23 cellular contexts compared by ENCODE assay signal in the genomic region with DNA sequence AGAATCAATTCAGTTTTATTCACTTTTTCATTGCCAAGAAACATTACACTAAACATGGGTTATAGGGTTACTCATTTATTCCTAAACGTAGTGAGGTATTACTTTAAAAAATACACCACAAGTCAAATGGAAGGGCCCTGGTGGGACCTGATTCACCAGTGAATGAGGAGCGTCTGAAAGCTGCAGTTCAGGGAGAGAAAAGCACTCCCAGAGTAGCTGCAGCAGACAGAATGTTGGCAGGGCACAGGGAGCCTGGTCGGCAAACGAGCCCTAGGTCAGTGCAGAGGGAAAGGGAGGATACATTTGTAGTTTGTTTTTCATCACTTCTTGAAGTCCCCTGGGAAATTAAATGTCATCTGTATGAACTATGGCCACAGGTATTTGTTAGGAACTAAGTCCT.
DNase-seq lines count a peak whose midpoint lies in the region; ATAC-seq and TF ChIP-seq lines count a peak whose summit lies in the region.
"Had no signal": no experiment of that assay in that cellular context is flagged by ENCODE, and none has a peak within 500 bp of the region (broad histone marks: within the 10 kb centered on the region; RNA-seq: fewer than 3 reads in every experiment).

No MANE protein-coding gene starts in this region.

- H2AK5ac ChIP-seq in H9 (ENCODE audit: insufficient read length, low read length), result no peak overlapping the region
- H2AK5ac ChIP-seq in mesenchymal stem cell (ENCODE audit: low read length, severe bottlenecking), result no peak overlapping the region

- H3K36me3 Mint-ChIP-seq in H9 (ENCODE audit: insufficient read depth in 1 of 3, low read depth in 3 of 3), result no peaks in the 10 kb centered on the region; a peak in 1 of 7 replicates
- H3K36me3 Mint-ChIP-seq: naive thymus-derived CD8-positive, alpha-beta T cell had no signal

- H3T11ph ChIP-seq in H9 (ENCODE audit: low read length), result no peak overlapping the region

- H3K27me3 Mint-ChIP-seq in H9 (ENCODE audit: low read depth), result no peaks in the 10 kb centered on the region
- H3K27me3 Mint-ChIP-seq: naive thymus-derived CD8-positive, alpha-beta T cell had no signal

- H2BK120ac ChIP-seq in H9 (ENCODE audit: low read depth, low read length, poor library complexity, severe bottlenecking) (no peak overlapping the region), mesenchymal stem cell (ENCODE audit: low read depth, low read length) (no peak overlapping the region)

- H2AFZ ChIP-seq in H9 (ENCODE audit: low read length), result no peak overlapping the region
- no peak overlapping the region for H2AFZ ChIP-seq in mesenchymal stem cell (ENCODE audit: low read depth, low read length)

- 0 out of 4 replicates have a peak, but pooled peaks cover 0 to 3% of the 10 kb centered on the region in 2 experiments for H3K4me1 Mint-ChIP-seq in H9
- H3K4me1 Mint-ChIP-seq: endodermal cell; naive thymus-derived CD8-positive, alpha-beta T cell had no signal

- TF ChIP-seq POLR2A in erythroblast (IDR thresholded peaks at IDR 0.05; ENCODE audit: low read length), result no peak

- H3K9ac ChIP-seq in H9 (ENCODE audit: extremely low read depth, insufficient read length, low read length), result no peak overlapping the region
- peak overlapping the region; percentile 23 for H3K9ac ChIP-seq in mesenchymal stem cell (ENCODE audit: low read length)

- no peak overlapping the region for H3K4ac ChIP-seq in H9 (ENCODE audit: low read depth, low read length)
- no peak overlapping the region for H3K4ac ChIP-seq in mesenchymal stem cell (ENCODE audit: low read depth in 1 of 2, low read length in 2 of 2)

- H2BK15ac ChIP-seq in H9 (ENCODE audit: low read depth, low read length) (no peak overlapping the region), mesenchymal stem cell (ENCODE audit: low read depth, poor library complexity, severe bottlenecking) (no peak overlapping the region)

- no peaks in the 10 kb centered on the region for H4K20me1 ChIP-seq in H9 (ENCODE audit: control insufficient read depth, insufficient read depth, insufficient read length)

- no CpG with 5 or more reads among the region's 4 CpGs for WGBS in H9 (ENCODE audit: extremely low coverage, insufficient read length, low lambda C conversion rate)
- WGBS in mesenchymal stem cell, result 70% methylated on average over 3 of the region's 4 CpGs

- H3K4me1 ChIP-seq in BE2C, result no peaks in the 10 kb centered on the region
- H3K4me1 ChIP-seq in H9 (ENCODE audit: insufficient read depth, low read length), result no peaks in the 10 kb centered on the region
- no peaks in the 10 kb centered on the region for H3K4me1 ChIP-seq in mesenchymal stem cell (ENCODE audit: control insufficient read depth, insufficient read depth, low read depth, low read length)
- H3K4me1 ChIP-seq: breast epithelium, colonic mucosa, esophagus squamous epithelium, right lobe of liver had no signal

- ATAC-seq in HG02973 (IDR thresholded peaks at IDR 0.05; ENCODE audit: unreplicated experiment), result no peak
- ATAC-seq: naive thymus-derived CD8-positive, alpha-beta T cell; right lobe of liver; stimulated activated naive CD8-positive, alpha-beta T cell treated with anti-CD3 and anti-CD28 coated beads, Interleukin-15, Interleukin-2, amounts not matched to agents 100 U/mL and 50 U/mL, for 24 hours had no signal

- H3K79me1 ChIP-seq in H9 (ENCODE audit: insufficient read depth, low read depth, low read length, poor library complexity, severe bottlenecking) (no peaks in the 10 kb centered on the region), mesenchymal stem cell (replicated peaks; ENCODE audit: low read length, poor library complexity, severe bottlenecking) (no peaks in the 10 kb centered on the region)

- H3K27ac ChIP-seq in H9 (ENCODE audit: insufficient read length, low read depth, low read length) (no peak overlapping the region), mesenchymal stem cell (ENCODE audit: low read length, poor library complexity, severe bottlenecking) (no peak overlapping the region)
- H3K27ac ChIP-seq: breast epithelium, colonic mucosa, esophagus squamous epithelium, ovary, right lobe of liver had no signal

- no peak overlapping the region for H3K4me3 ChIP-seq in BE2C (ENCODE audit: low read depth, low read length)
- no peak overlapping the region for H3K4me3 ChIP-seq in mesenchymal stem cell (ENCODE audit: insufficient read depth in 1 of 2, low read depth in 1 of 2, low read length in 2 of 2)
- H3K4me3 ChIP-seq: breast epithelium, colonic mucosa, esophagus squamous epithelium, ovary, right lobe of liver had no signal

- no peak overlapping the region for H4K5ac ChIP-seq in H9 (ENCODE audit: insufficient read length, low read depth, low read length)

- no peaks in the 10 kb centered on the region for H3K27me3 ChIP-seq in BE2C
- no peaks in the 10 kb centered on the region for H3K27me3 ChIP-seq in H9 (ENCODE audit: insufficient read depth, low read length)
- H3K27me3 ChIP-seq in mesenchymal stem cell (ENCODE audit: control insufficient read depth in 1 of 2, insufficient read depth in 1 of 2, low read length in 2 of 2), result no peaks in the 10 kb centered on the region
- H3K27me3 ChIP-seq: breast epithelium, colonic mucosa, esophagus squamous epithelium, ovary, right lobe of liver had no signal

- no peak overlapping the region for H4K91ac ChIP-seq in H9 (ENCODE audit: insufficient read length, low read depth, low read length)
- no peak overlapping the region for H4K91ac ChIP-seq in mesenchymal stem cell (ENCODE audit: low read length)

- no peaks in the 10 kb centered on the region; a peak in 1 of 5 replicates for H3K9me3 Mint-ChIP-seq in H9
- H3K9me3 Mint-ChIP-seq: endodermal cell; T-helper 1 cell treated with Interleukin-12 subunit alpha and Interleukin-12 subunit beta and Interleukin-4 antibody, amounts not matched to agents 30 μg/mL and 1 μg/mL, for 36 hours had no signal

- H3K14ac ChIP-seq in H9 (ENCODE audit: insufficient read depth, low read length), result no peak overlapping the region; the same call in 1 of the 2 replicates
- H3K14ac ChIP-seq in mesenchymal stem cell (ENCODE audit: low read length in 2 of 2), result no peak overlapping the region

- H3K4me2 ChIP-seq in H9 (ENCODE audit: insufficient read depth, insufficient read length, low read length) (no peak overlapping the region), mesenchymal stem cell (ENCODE audit: low read length, poor library complexity, severe bottlenecking) (no peak overlapping the region)

- no peak overlapping the region for H3K56ac ChIP-seq in H9 (ENCODE audit: insufficient read length, low read depth, low read length)

- DNase-seq in BE2C (peak; percentile 31), H9 (no peak), globus pallidus (ENCODE audit: low spot score) (peak; percentile 2), mesenchymal stem cell (no peak), erythroblast (lab: John Stamatoyannopoulos, UW) (no peak)
- DNase-seq in activated CD4-positive, alpha-beta T cell treated with anti-CD3 and anti-CD28 coated beads for 48 hours, result no peak
- DNase-seq: activated CD4-positive, alpha-beta T cell treated with anti-CD3 and anti-CD28 coated beads for 4 hours; activated naive CD4-positive, alpha-beta T cell treated with Interleukin-2 at 50 U/mL for 16 hours; activated T-cell treated with anti-CD3 and anti-CD28 coated beads, Interleukin-2, amount 50 U/mL, for 48 hours; amniotic stem cell; colonic mucosa; endodermal cell; esophagus squamous epithelium; naive thymus-derived CD8-positive, alpha-beta T cell; NCI-H1105; NCI-H2029; NCI-H524; ovary; right lobe of liver; stimulated activated naive CD8-positive, alpha-beta T cell treated with anti-CD3 and anti-CD28 coated beads, Interleukin-15, Interleukin-2, amounts not matched to agents 100 U/mL and 50 U/mL, for 24 hours had no signal

- H3K4me3 Mint-ChIP-seq in H9, result no peak overlapping the region
- H3K4me3 Mint-ChIP-seq: endodermal cell; naive thymus-derived CD8-positive, alpha-beta T cell; T-helper 1 cell treated with Interleukin-12 subunit alpha and Interleukin-12 subunit beta and Interleukin-4 antibody, amounts not matched to agents 30 μg/mL and 1 μg/mL, for 36 hours had no signal

- H4K8ac ChIP-seq in H9 (replicated peaks; ENCODE audit: insufficient read length, low read depth, low read length) (no peak overlapping the region), mesenchymal stem cell (ENCODE audit: low read length) (no peak overlapping the region)

- H3K9me3 ChIP-seq in BE2C (no peaks in the 10 kb centered on the region), H9 (ENCODE audit: control insufficient read depth, low read depth, low read length) (no peaks in the 10 kb centered on the region), mesenchymal stem cell (ENCODE audit: control insufficient read depth, low read length) (no peaks in the 10 kb centered on the region)
- H3K9me3 ChIP-seq: breast epithelium, colonic mucosa, esophagus squamous epithelium, ovary, right lobe of liver had no signal

- H3K18ac ChIP-seq in H9 (ENCODE audit: insufficient read length, low read depth, low read length) (no peak overlapping the region), mesenchymal stem cell (ENCODE audit: low read depth in 1 of 2, low read length in 2 of 2) (no peak overlapping the region)

- H3K36me3 ChIP-seq in BE2C (no peaks in the 10 kb centered on the region), mesenchymal stem cell (ENCODE audit: control insufficient read depth in 1 of 2, insufficient read depth in 2 of 2, low read depth in 1 of 2, low read length in 2 of 2) (no peaks in the 10 kb centered on the region)
- H3K36me3 ChIP-seq: breast epithelium, colonic mucosa, esophagus squamous epithelium, ovary, right lobe of liver had no signal

- H2BK20ac ChIP-seq in H9 (ENCODE audit: low read depth, low read length, poor library complexity, severe bottlenecking), result no peak overlapping the region

- no peaks in the 10 kb centered on the region for H3K23me2 ChIP-seq in H9 (ENCODE audit: insufficient read length, low read depth, low read length, poor library complexity, severe bottlenecking)

- H2BK12ac ChIP-seq in H9 (ENCODE audit: insufficient read length, low read depth, low read length) (no peak overlapping the region), mesenchymal stem cell (ENCODE audit: low read length in 2 of 2) (no peak overlapping the region)

- H3K79me2 ChIP-seq in H9 (ENCODE audit: insufficient read depth, low read length), result no peaks in the 10 kb centered on the region

- peak overlapping the region in 2 of 3 experiments; percentile 49 to 82; a peak in 4 of 7 replicates for H3K27ac Mint-ChIP-seq in H9
- H3K27ac Mint-ChIP-seq: endodermal cell; T-helper 1 cell treated with Interleukin-12 subunit alpha and Interleukin-12 subunit beta and Interleukin-4 antibody, amounts not matched to agents 30 μg/mL and 1 μg/mL, for 36 hours had no signal

- H2BK5ac ChIP-seq in H9 (ENCODE audit: insufficient read length, low read length) (no peak overlapping the region), mesenchymal stem cell (ENCODE audit: low read depth, low read length, poor library complexity, severe bottlenecking) (no peak overlapping the region)

- no peak for TF ChIP-seq CTCF in BE2C (IDR thresholded peaks at IDR 0.05; ENCODE audit: low read depth, low read length)
- no peak for TF ChIP-seq CTCF in H9 (conservative IDR thresholded peaks at IDR 0.05)

- H3K23ac ChIP-seq in H9 (ENCODE audit: insufficient read length, low read depth, low read length) (no peak overlapping the region), mesenchymal stem cell (ENCODE audit: low read length in 2 of 2) (no peak overlapping the region)

Comparison
In these comparisons a context has a peak if more than half of its experiments do, and no peak if none do; other contexts are left out.
1. DNase-seq: peak in BE2C (single experiment) and globus pallidus (single experiment); none in H9 (single experiment), mesenchymal stem cell (single experiment), erythroblast (0 of 2) and activated CD4-positive, alpha-beta T cell treated with anti-CD3 and anti-CD28 coated beads for 48 hours (single experiment).